In genomic region chr20:9912858-9913434, GRCh38 we compare ENCODE assay signal across 9 cellular contexts.
A peak's percentile ranks its signal among the peaks of the same experiment; 100 is the strongest.
DNase-seq lines count a peak whose midpoint lies in the region; ATAC-seq and TF ChIP-seq lines count a peak whose summit lies in the region.
"Had no signal": no experiment of that assay in that cellular context is flagged by ENCODE, and none has a peak within 500 bp of the region (broad histone marks: within the 10 kb centered on the region; RNA-seq: fewer than 3 reads in every experiment).

No MANE protein-coding gene starts in this region.

- no peaks in the 10 kb centered on the region for H3K36me3 ChIP-seq in upper lobe of right lung

- TF ChIP-seq CTCF in upper lobe of right lung (IDR thresholded peaks at IDR 0.05): peak; percentile 74

- ATAC-seq in GM18858 (IDR thresholded peaks at IDR 0.05; ENCODE audit: unreplicated experiment) (peak; percentile 47), upper lobe of right lung (peak; percentile 80), GM21515 (IDR thresholded peaks at IDR 0.05; ENCODE audit: unreplicated experiment) (no peak)
- ATAC-seq: T-cell had no signal

- H3K4me3 ChIP-seq in upper lobe of right lung: no peak overlapping the region

- H3K27ac ChIP-seq in upper lobe of right lung: no peak overlapping the region

- DNase-seq in CD1c-positive myeloid dendritic cell (ENCODE audit: extremely low spot score): peak; percentile 62
- peak; percentile 39 to 50 for DNase-seq in Kasumi-1 (lab: John Stamatoyannopoulos, UW)
- peak; percentile 9 to 42 for DNase-seq in SW 1271 (lab: John Stamatoyannopoulos, UW)
- peak; percentile 65 for DNase-seq in dermis blood vessel endothelial cell
- DNase-seq in midbrain (lab: John Stamatoyannopoulos, UW): peak; percentile 57
- DNase-seq in upper lobe of right lung: no peak

- intact Hi-C loops in upper lobe of right lung (cut with DNase I): no loop called here

- no peaks in the 10 kb centered on the region for H3K27me3 ChIP-seq in upper lobe of right lung

- H3K4me1 ChIP-seq in upper lobe of right lung: no peaks in the 10 kb centered on the region

- no peaks in the 10 kb centered on the region for H3K9me3 ChIP-seq in upper lobe of right lung
